In genomic region chr2:218252509-218253247, GRCh38 we compare ENCODE assay signal across 13 cellular contexts. TPM values are rescaled to one million over a fixed set of nuclear protein-coding genes. Genes with fewer than 3 reads are reported as not detected.
A peak's percentile ranks its signal among the peaks of the same experiment; 100 is the strongest.
DNase-seq lines count a peak whose midpoint lies in the region; ATAC-seq and TF ChIP-seq lines count a peak whose summit lies in the region.
"Had no signal": no experiment of that assay in that cellular context is flagged by ENCODE, and none has a peak within 500 bp of the region (broad histone marks: within the 10 kb centered on the region; RNA-seq: fewer than 3 reads in every experiment).

No MANE protein-coding gene starts in this region.

- TF ChIP-seq CTCF in RWPE1 (conservative IDR thresholded peaks at IDR 0.05; ENCODE audit: low read depth), result no peak

- H3K27me3 Mint-ChIP-seq in activated naive CD4-positive, alpha-beta T cell treated with anti-CD3 and anti-CD28 coated beads for 36 hours (ENCODE audit: low read depth), result no peaks in the 10 kb centered on the region
- no peaks in the 10 kb centered on the region for H3K27me3 Mint-ChIP-seq in stimulated activated naive B cell treated with anti-CD40 and anti-IgM and Interleukin-4, amounts not matched to agents 10 μg/mL and 1 μg/mL and 100 μg/mL, for 72 hours
- H3K27me3 Mint-ChIP-seq: activated naive CD8-positive, alpha-beta T cell treated with anti-CD3 and anti-CD28 coated beads, Interleukin-2, amount 10 ng/mL, durations not matched to agents 7 days and 5 days; type B pancreatic cell had no signal

- CTCF ChIA-PET in activated naive CD4-positive, alpha-beta T cell treated with anti-CD3 and anti-CD28 coated beads for 36 hours (lab: Charles Lee), result interaction anchor here (0.5 to 1.1 kb wide), 3 partner anchors 21 to 96 kb away, joined by 3 to 4 read pairs (median 3); no protein-coding TSS in a partner anchor
- CTCF ChIA-PET in RWPE1 (lab: Yijun Ruan, JAX), result interaction anchor here (1.1 kb wide), 1 partner anchor 85 kb away, joined by 3 read pairs; no protein-coding TSS in a partner anchor

- intact Hi-C loops in activated naive CD4-positive, alpha-beta T cell treated with anti-CD3 and anti-CD28 coated beads for 36 hours (cut with micrococcal nuclease), result no loop called here

- H3K9me3 Mint-ChIP-seq in activated naive CD4-positive, alpha-beta T cell treated with anti-CD3 and anti-CD28 coated beads for 36 hours, result no peaks in the 10 kb centered on the region
- H3K9me3 Mint-ChIP-seq in stimulated activated naive B cell treated with anti-CD40 and anti-IgM and Interleukin-4, amounts not matched to agents 10 μg/mL and 1 μg/mL and 100 μg/mL, for 72 hours, result no peaks in the 10 kb centered on the region
- H3K9me3 Mint-ChIP-seq: activated naive CD8-positive, alpha-beta T cell treated with anti-CD3 and anti-CD28 coated beads, Interleukin-2, amount 10 ng/mL, durations not matched to agents 7 days and 5 days; type B pancreatic cell had no signal

- peak overlapping the region; percentile 70 for H3K27ac Mint-ChIP-seq in activated naive CD4-positive, alpha-beta T cell treated with anti-CD3 and anti-CD28 coated beads for 36 hours
- peak overlapping the region; percentile 88 for H3K27ac Mint-ChIP-seq in stimulated activated naive B cell treated with anti-CD40 and anti-IgM and Interleukin-4, amounts not matched to agents 10 μg/mL and 1 μg/mL and 100 μg/mL, for 72 hours
- H3K27ac Mint-ChIP-seq: type B pancreatic cell had no signal

- ATAC-seq in stimulated activated naive B cell treated with anti-CD40 and anti-IgM and Interleukin-4, amounts not matched to agents 10 μg/mL and 1 μg/mL and 100 μg/mL, for 72 hours (replicated peaks), result no peak
- ATAC-seq: PC-3 had no signal

- POLR2A ChIA-PET in RWPE1 (lab: Yijun Ruan, JAX; ENCODE audit: low non-redundant PET), result interaction anchor here (0.6 kb wide), 1 partner anchor 109 kb away, joined by 5 read pairs; no protein-coding TSS in a partner anchor

- peaks cover 50% of the 10 kb centered on the region for H3K36me3 Mint-ChIP-seq in activated naive CD4-positive, alpha-beta T cell treated with anti-CD3 and anti-CD28 coated beads for 36 hours (ENCODE audit: low read depth)
- peaks cover 53 to 70% of the 10 kb centered on the region in 2 donors for H3K36me3 Mint-ChIP-seq in stimulated activated naive B cell treated with anti-CD40 and anti-IgM and Interleukin-4, amounts not matched to agents 10 μg/mL and 1 μg/mL and 100 μg/mL, for 72 hours

- H3K4me3 Mint-ChIP-seq in activated naive CD4-positive, alpha-beta T cell treated with anti-CD3 and anti-CD28 coated beads for 36 hours, result no peak overlapping the region
- no peak overlapping the region for H3K4me3 Mint-ChIP-seq in stimulated activated naive B cell treated with anti-CD40 and anti-IgM and Interleukin-4, amounts not matched to agents 10 μg/mL and 1 μg/mL and 100 μg/mL, for 72 hours
- H3K4me3 Mint-ChIP-seq: activated naive CD8-positive, alpha-beta T cell treated with anti-CD3 and anti-CD28 coated beads, Interleukin-2, amount 10 ng/mL, durations not matched to agents 7 days and 5 days; type B pancreatic cell had no signal

- peak overlapping the region; percentile 45 for H3K27ac ChIP-seq in RWPE1

- peaks cover 13% of the 10 kb centered on the region for H3K4me1 Mint-ChIP-seq in activated naive CD4-positive, alpha-beta T cell treated with anti-CD3 and anti-CD28 coated beads for 36 hours (ENCODE audit: low read depth)
- peaks cover 25 to 51% of the 10 kb centered on the region in 2 donors for H3K4me1 Mint-ChIP-seq in stimulated activated naive B cell treated with anti-CD40 and anti-IgM and Interleukin-4, amounts not matched to agents 10 μg/mL and 1 μg/mL and 100 μg/mL, for 72 hours

- no peak for DNase-seq in activated naive CD4-positive, alpha-beta T cell treated with anti-CD3 and anti-CD28 coated beads for 36 hours
- no peak for DNase-seq in activated naive CD4-positive, alpha-beta T cell treated with anti-CD3 and anti-CD28 coated beads, Interleukin-2, amount 50 U/mL, for 16 hours
- DNase-seq in RWPE1 (ENCODE audit: low spot score) (no peak), fibroblast of peridontal ligament (ENCODE audit: extremely low read depth) (peak; percentile 62), NCI-H1105 (lab: John Stamatoyannopoulos, UW) (no peak), NCI-H1694 treated with DMSO at 0.1 percent for 48 hours (lab: John Stamatoyannopoulos, UW) (no peak), ureter (ENCODE audit: low spot score) (no peak)
- no peak for DNase-seq in stimulated activated naive B cell treated with anti-CD40 and anti-IgM and Interleukin-4, amounts not matched to agents 10 μg/mL and 1 μg/mL and 100 μg/mL, for 72 hours
- DNase-seq: activated naive CD8-positive, alpha-beta T cell treated with anti-CD3 and anti-CD28 coated beads, Interleukin-2, amount 10 ng/mL, durations not matched to agents 7 days and 5 days; NCI-H1694; occipital lobe; PC-3 had no signal

RNA-seq across cellular contexts. Expression of gene GPBAR1, which starts 8.1 kb away (rescaled TPM):
- total RNA-seq in activated naive CD4-positive, alpha-beta T cell treated with anti-CD3 and anti-CD28 coated beads for 36 hours, result under 1 TPM in 1 of 2 experiments, not detected in 1; 0.10 TPM
- 1.5 TPM for total RNA-seq in ureter
- total RNA-seq: occipital lobe had no signal

RNA-seq across cellular contexts. Expression of gene AAMP, which starts 17.3 kb away (rescaled TPM):
- 10 to 100 TPM; 58.7 to 59.4 TPM for total RNA-seq in activated naive CD4-positive, alpha-beta T cell treated with anti-CD3 and anti-CD28 coated beads for 36 hours
- total RNA-seq in ureter, result 82.0 TPM

RNA-seq across cellular contexts. Expression of gene PNKD, which starts 17.6 kb away (rescaled TPM):
- total RNA-seq in activated naive CD4-positive, alpha-beta T cell treated with anti-CD3 and anti-CD28 coated beads for 36 hours, result 10 to 100 TPM; 20.4 to 21.4 TPM
- 66.2 TPM for total RNA-seq in ureter

RNA-seq across cellular contexts. Expression of gene ARPC2, which starts 35.7 kb away (rescaled TPM):
- 100 to 1,000 TPM; 461 to 475 TPM for total RNA-seq in activated naive CD4-positive, alpha-beta T cell treated with anti-CD3 and anti-CD28 coated beads for 36 hours
- total RNA-seq in ureter, result 520 TPM

RNA-seq across cellular contexts. Expression of gene TMBIM1, which starts 39.6 kb away (rescaled TPM):
- total RNA-seq in activated naive CD4-positive, alpha-beta T cell treated with anti-CD3 and anti-CD28 coated beads for 36 hours, result 10 to 100 TPM; 43.1 to 43.4 TPM
- 256 TPM for total RNA-seq in ureter
